22 cellular contexts compared by ENCODE assay signal in genomic region chr4:32658019-32658418, GRCh38.
A peak's percentile ranks its signal among the peaks of the same experiment; 100 is the strongest.
DNase-seq lines count a peak whose midpoint lies in the region; TF ChIP-seq lines count a peak whose summit lies in the region.
"Had no signal": no experiment of that assay in that cellular context is flagged by ENCODE, and none has a peak within 500 bp of the region (broad histone marks: within the 10 kb centered on the region; RNA-seq: fewer than 3 reads in every experiment).

No MANE protein-coding gene starts in this region.

- no peaks in the 10 kb centered on the region for H3K23me2 ChIP-seq in H9 (ENCODE audit: insufficient read length, low read depth, low read length, poor library complexity, severe bottlenecking)

- no CpG with 5 or more reads among the region's 3 CpGs for WGBS in H9 (ENCODE audit: extremely low coverage, insufficient read length, low lambda C conversion rate)
- no CpG with 5 or more reads among the region's 3 CpGs for WGBS in neuronal stem cell (ENCODE audit: extremely low coverage in 2 of 2, insufficient read length in 2 of 2, insufficient replicate concordance in 1 of 2), 2 donors

- TF ChIP-seq CTCF in H9 (conservative IDR thresholded peaks at IDR 0.05) (no peak), SU-DHL-6 (IDR thresholded peaks at IDR 0.05; ENCODE audit: insufficient read depth, low read length, poor library complexity, severe bottlenecking) (no peak), endothelial cell (IDR thresholded peaks at IDR 0.05; ENCODE audit: unreplicated experiment) (no peak)

- H3K56ac ChIP-seq in H9 (ENCODE audit: insufficient read length, low read depth, low read length), result no peak overlapping the region

- H3F3A ChIP-seq in SU-DHL-6 (ENCODE audit: insufficient read depth), result no peaks in the 10 kb centered on the region

- no peak for DNase-seq in H9
- no peak for DNase-seq in endothelial cell (ENCODE audit: low spot score)
- DNase-seq in neuronal stem cell (ENCODE audit: low spot score), result no peak
- DNase-seq in NCI-H2029 (lab: John Stamatoyannopoulos, UW), result no peak
- no peak for DNase-seq in HPDE6-E6E7 (ENCODE audit: extremely low spot score)
- DNase-seq in COLO829 (ENCODE audit: low spot score), result no peak
- DNase-seq: Calu3; CD8-positive, alpha-beta T cell; DMS79 treated with DMSO at 0.1 percent for 48 hours; HCEC 1CT; NCI-H1048; NCI-H1417; NCI-H1694; NCI-H2081; NCI-H2171; NCI-H524 treated with DMSO at 0.1 percent for 48 hours; NCI-H774; Peyer's patch; SHP77 treated with DMSO at 0.1 percent for 48 hours had no signal

- peak overlapping the region; percentile 45 for H2BK20ac ChIP-seq in H9 (ENCODE audit: low read depth, low read length, poor library complexity, severe bottlenecking)

- H3K9me3 Mint-ChIP-seq in H9, result no peaks in the 10 kb centered on the region
- no peaks in the 10 kb centered on the region for H3K9me3 Mint-ChIP-seq in endothelial cell (ENCODE audit: unreplicated experiment)

- H3K4me1 Mint-ChIP-seq in H9 (peaks cover 14 to 17% of the 10 kb centered on the region in 2 experiments), endothelial cell (ENCODE audit: unreplicated experiment) (peaks cover 7% of the 10 kb centered on the region)
- H3K4me1 Mint-ChIP-seq: B cell had no signal

- no peaks in the 10 kb centered on the region for H3K9me2 ChIP-seq in SU-DHL-6 (replicated peaks; ENCODE audit: insufficient read depth, low read length)

- H3K4me3 ChIP-seq in SU-DHL-6 (ENCODE audit: insufficient read depth, low read length, poor library complexity, severe bottlenecking), result no peak overlapping the region
- H3K4me3 ChIP-seq in neuronal stem cell (ENCODE audit: low read length in 2 of 2), result no peak overlapping the region
- H3K4me3 ChIP-seq: Peyer's patch had no signal

- no peaks in the 10 kb centered on the region for H3K79me1 ChIP-seq in H9 (ENCODE audit: insufficient read depth, low read depth, low read length, poor library complexity, severe bottlenecking)
- H3K79me1 ChIP-seq in neuronal stem cell (ENCODE audit: low read depth, low read length), result no peaks in the 10 kb centered on the region

- H2AFZ ChIP-seq in H9 (ENCODE audit: low read length) (peak overlapping the region; percentile 73), SU-DHL-6 (ENCODE audit: low read depth, low read length, severe bottlenecking) (peak overlapping the region; percentile 22), neuronal stem cell (ENCODE audit: low read length) (peak overlapping the region; percentile 67)

- no peak overlapping the region for H2AK5ac ChIP-seq in H9 (ENCODE audit: insufficient read length, low read length)
- H2AK5ac ChIP-seq in neuronal stem cell (ENCODE audit: low read depth, low read length), result no peak overlapping the region

- H3K9ac ChIP-seq in H9 (ENCODE audit: extremely low read depth, insufficient read length, low read length), result no peak overlapping the region
- H3K9ac ChIP-seq in SU-DHL-6 (ENCODE audit: low read length), result no peak overlapping the region
- no peak overlapping the region for H3K9ac ChIP-seq in neuronal stem cell (ENCODE audit: low read depth, low read length, poor library complexity)

- H3K27me3 ChIP-seq in H9 (ENCODE audit: insufficient read depth, low read length) (no peaks in the 10 kb centered on the region), SU-DHL-6 (ENCODE audit: low read length) (no peaks in the 10 kb centered on the region), neuronal stem cell (ENCODE audit: control insufficient read depth in 3 of 3, insufficient read depth in 3 of 3, low read depth in 1 of 3, low read length in 3 of 3) (no peaks in the 10 kb centered on the region)
- H3K27me3 ChIP-seq: Peyer's patch had no signal

- no peaks in the 10 kb centered on the region for H3K36me3 ChIP-seq in SU-DHL-6 (ENCODE audit: low read length)
- H3K36me3 ChIP-seq in neuronal stem cell (replicated peaks in 1 of 2; ENCODE audit: control insufficient read depth in 2 of 2, insufficient read depth in 2 of 2, low read length in 2 of 2), result no peaks in the 10 kb centered on the region
- H3K36me3 ChIP-seq: Peyer's patch had no signal

- no peak overlapping the region for H3T11ph ChIP-seq in H9 (ENCODE audit: low read length)

- no peak overlapping the region for H2BK12ac ChIP-seq in H9 (ENCODE audit: insufficient read length, low read depth, low read length)
- H2BK12ac ChIP-seq in neuronal stem cell (ENCODE audit: low read length), result no peak overlapping the region

- no peak overlapping the region; the same call in 1 of the 2 replicates for H3K14ac ChIP-seq in H9 (ENCODE audit: insufficient read depth, low read length)
- H3K14ac ChIP-seq in neuronal stem cell (ENCODE audit: low read length), result no peak overlapping the region

- H3K27ac Mint-ChIP-seq in H9, result peak overlapping the region in 1 of 3 experiments; percentile 92; a peak in 3 of 7 replicates
- peak overlapping the region; percentile 5 for H3K27ac Mint-ChIP-seq in endothelial cell (ENCODE audit: unreplicated experiment)
- H3K27ac Mint-ChIP-seq: B cell; CD8-positive, alpha-beta T cell had no signal

- H3K4ac ChIP-seq in H9 (ENCODE audit: low read depth, low read length), result no peak overlapping the region
- no peak overlapping the region for H3K4ac ChIP-seq in neuronal stem cell (ENCODE audit: low read length)

- no peak overlapping the region for H3K18ac ChIP-seq in H9 (ENCODE audit: insufficient read length, low read depth, low read length)
- no peak overlapping the region for H3K18ac ChIP-seq in neuronal stem cell (ENCODE audit: low read length)

- H3K36me3 Mint-ChIP-seq in H9 (ENCODE audit: insufficient read depth in 1 of 3, low read depth in 3 of 3), result no peaks in the 10 kb centered on the region; a peak in 1 of 7 replicates
- no peaks in the 10 kb centered on the region for H3K36me3 Mint-ChIP-seq in endothelial cell (ENCODE audit: low read depth, unreplicated experiment)
- H3K36me3 Mint-ChIP-seq: CD8-positive, alpha-beta T cell had no signal

- no peak overlapping the region for H2BK5ac ChIP-seq in H9 (ENCODE audit: insufficient read length, low read length)
- H2BK5ac ChIP-seq in neuronal stem cell (ENCODE audit: low read length), result no peak overlapping the region

- H3K4me2 ChIP-seq in H9 (ENCODE audit: insufficient read depth, insufficient read length, low read length) (no peak overlapping the region), SU-DHL-6 (ENCODE audit: low read depth, low read length, poor library complexity, severe bottlenecking) (no peak overlapping the region), neuronal stem cell (ENCODE audit: insufficient read depth, low read length, poor library complexity, severe bottlenecking) (no peak overlapping the region)

- no peak overlapping the region for H3K23ac ChIP-seq in H9 (ENCODE audit: insufficient read length, low read depth, low read length)
- H3K23ac ChIP-seq in neuronal stem cell (ENCODE audit: low read depth, low read length, poor library complexity), result no peak overlapping the region

- H2BK120ac ChIP-seq in H9 (ENCODE audit: low read depth, low read length, poor library complexity, severe bottlenecking) (peak overlapping the region; percentile 2), neuronal stem cell (ENCODE audit: low read depth, low read length) (no peak overlapping the region)

- H3K4me3 Mint-ChIP-seq in H9 (no peak overlapping the region), endothelial cell (ENCODE audit: unreplicated experiment) (no peak overlapping the region)
- H3K4me3 Mint-ChIP-seq: B cell; CD8-positive, alpha-beta T cell had no signal

- H2BK15ac ChIP-seq in H9 (ENCODE audit: low read depth, low read length) (no peak overlapping the region), neuronal stem cell (ENCODE audit: low read length) (no peak overlapping the region)

- H4K5ac ChIP-seq in H9 (ENCODE audit: insufficient read length, low read depth, low read length), result no peak overlapping the region

- no peaks in the 10 kb centered on the region for H3K27me3 Mint-ChIP-seq in H9 (ENCODE audit: low read depth)
- H3K27me3 Mint-ChIP-seq in endothelial cell (ENCODE audit: unreplicated experiment), result no peaks in the 10 kb centered on the region
- H3K27me3 Mint-ChIP-seq: B cell had no signal

- no peak overlapping the region for H4K91ac ChIP-seq in H9 (ENCODE audit: insufficient read length, low read depth, low read length)
- H4K91ac ChIP-seq in neuronal stem cell (ENCODE audit: low read depth, low read length, poor library complexity), result no peak overlapping the region

- H4K20me1 ChIP-seq in H9 (ENCODE audit: control insufficient read depth, insufficient read depth, insufficient read length), result no peaks in the 10 kb centered on the region
- H4K20me1 ChIP-seq in SU-DHL-6 (ENCODE audit: low read depth, low read length), result no peaks in the 10 kb centered on the region

- no peaks in the 10 kb centered on the region for H3K9me3 ChIP-seq in H9 (ENCODE audit: control insufficient read depth, low read depth, low read length)
- H3K9me3 ChIP-seq in SU-DHL-6 (ENCODE audit: insufficient read depth, low read length), result 0 out of 2 replicates have a peak, but pooled peaks cover 4% of the 10 kb centered on the region
- H3K9me3 ChIP-seq in neuronal stem cell (replicated peaks in 1 of 2; ENCODE audit: control insufficient read depth in 2 of 2, insufficient read depth in 1 of 2, low read depth in 1 of 2, low read length in 2 of 2), result no peaks in the 10 kb centered on the region
- H3K9me3 ChIP-seq: Peyer's patch had no signal

- H3K79me2 ChIP-seq in H9 (ENCODE audit: insufficient read depth, low read length), result no peaks in the 10 kb centered on the region
- no peaks in the 10 kb centered on the region for H3K79me2 ChIP-seq in SU-DHL-6 (ENCODE audit: insufficient read depth, low read length)

- H3K4me1 ChIP-seq in H9 (ENCODE audit: insufficient read depth, low read length), result peaks cover 4% of the 10 kb centered on the region; the same call in 1 of the 2 replicates
- H3K4me1 ChIP-seq in neuronal stem cell (ENCODE audit: control insufficient read depth in 2 of 2, insufficient read depth in 1 of 2, low read depth in 1 of 2, low read length in 2 of 2), result peaks cover 0 to 5% of the 10 kb centered on the region in 2 donors
- H3K4me1 ChIP-seq: Peyer's patch had no signal

- no peak overlapping the region for H4K8ac ChIP-seq in H9 (replicated peaks; ENCODE audit: insufficient read length, low read depth, low read length)
- H4K8ac ChIP-seq in neuronal stem cell (ENCODE audit: low read depth, low read length), result peak overlapping the region; percentile 68

- H3K27ac ChIP-seq in H9 (ENCODE audit: insufficient read length, low read depth, low read length) (no peak overlapping the region), SU-DHL-6 (ENCODE audit: low read depth, low read length) (no peak overlapping the region), neuronal stem cell (replicated peaks; ENCODE audit: low read length) (no peak overlapping the region)
- H3K27ac ChIP-seq: C4-2B, Peyer's patch had no signal

Comparison
In these comparisons a context has a peak if more than half of its experiments do, and no peak if none do; other contexts are left out.
1. H2AFZ ChIP-seq: peak in every context shown above with its lines; median percentile 73 in H9; 67 in neuronal stem cell; 22 in SU-DHL-6.